ENCODE assay signal across 1 cellular context in genomic region chr5:150448960-150449490, GRCh38.
TF ChIP-seq lines count a peak whose summit lies in the region.

No MANE protein-coding gene starts in this region.

TF ChIP-seq in HEK293, 187 proteins besides CTCF, POLR2A, EP300 and RAD21 (continued from another document):
- TF ChIP-seq REST (tag by site-specific recombination; IDR thresholded peaks at IDR 0.05) = no peak
